In the genomic region with DNA sequence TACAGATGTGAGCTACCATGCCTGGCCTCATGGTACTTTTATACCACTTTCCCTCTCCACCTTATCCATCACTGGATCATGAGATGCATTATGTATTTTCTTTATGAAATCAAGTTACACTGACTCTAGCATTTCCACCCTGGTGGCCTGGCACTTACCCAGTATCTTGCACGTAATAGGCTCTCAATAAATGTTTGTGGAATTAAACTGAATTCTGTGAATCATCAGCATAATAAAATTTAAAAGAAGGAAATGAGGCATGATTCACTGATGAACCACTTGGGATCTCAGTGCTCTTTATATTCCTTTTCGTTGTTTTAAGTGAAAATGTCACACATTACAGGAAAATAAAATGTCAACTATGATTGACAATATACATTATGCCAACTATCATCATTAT, we compare ENCODE assay signal across 14 cellular contexts. TPM values are rescaled to one million over a fixed set of nuclear protein-coding genes. Genes with fewer than 3 reads are reported as not detected.
DNase-seq lines count a peak whose midpoint lies in the region; ATAC-seq, FAIRE-seq and TF ChIP-seq lines count a peak whose summit lies in the region.
"Had no signal": no experiment of that assay in that cellular context is flagged by ENCODE, and none has a peak within 500 bp of the region (broad histone marks: within the 10 kb centered on the region; RNA-seq: fewer than 3 reads in every experiment).

No MANE protein-coding gene starts in this region.

- CTCF ChIA-PET in A549 (lab: Yijun Ruan, JAX), result interaction anchor here (1.0 to 13.0 kb wide), 3 partner anchors 15 to 37 kb away, joined by 3 to 188 read pairs (median 59); partner anchors contain the start of gene ADM

- peak overlapping the region; percentile 23 for H3K4me2 ChIP-seq in A549

- H3K9me3 ChIP-seq in A549 (0 out of 3 replicates have a peak, but pooled peaks cover 2% of the 10 kb centered on the region), mucosa of descending colon (no peaks in the 10 kb centered on the region)
- H3K9me3 ChIP-seq: suprapubic skin had no signal

- TF ChIP-seq EP300 in A549 (IDR thresholded peaks at IDR 0.05), result no peak

- 23% methylated on average over 2 of the region's 2 CpGs for WGBS in A549 (ENCODE audit: missing lambda C conversion rate)

- H3K36me3 ChIP-seq in mucosa of descending colon (ENCODE audit: low read depth), result no peaks in the 10 kb centered on the region
- H3K36me3 ChIP-seq: suprapubic skin had no signal

- peak overlapping the region; percentile 43 to 68; a peak in 5 of 6 replicates for H3K27ac ChIP-seq in A549

- peaks cover 51% of the 10 kb centered on the region for H3K4me1 ChIP-seq in A549
- peaks cover 20% of the 10 kb centered on the region for H3K4me1 ChIP-seq in mucosa of descending colon (ENCODE audit: low read depth)

- intact Hi-C loops in mucosa of descending colon (cut with DNase I, micrococcal nuclease), result loop anchor here in 1 of 2 donors (10.0 kb wide), 1 partner anchor 575 kb away; no protein-coding TSS in a partner anchor

- POLR2A ChIA-PET in A549 (lab: Yijun Ruan, JAX), result no interaction called here

- TF ChIP-seq CTCF in A549 (IDR thresholded peaks at IDR 0.05) (no peak), fibroblast of villous mesenchyme (IDR thresholded peaks at IDR 0.05; ENCODE audit: insufficient read depth, low read depth, low read length) (no peak), mucosa of descending colon (IDR thresholded peaks at IDR 0.05) (no peak)

- TF ChIP-seq RAD21 in A549 (conservative IDR thresholded peaks at IDR 0.05 in 1 of 2, IDR thresholded peaks at IDR 0.05 in 1 of 2), result no peak

- DNase-seq in A549 (ENCODE audit: low read depth in 1 of 2, low spot score in 1 of 2) (peak in 1 of 2 experiments; percentile 51), HS-5 (ENCODE audit: low read depth) (peak; percentile 86), astrocyte of the hippocampus (ENCODE audit: low read depth, low spot score) (peak; percentile 57), fibroblast of villous mesenchyme (ENCODE audit: low read depth) (peak; percentile 79), mucosa of descending colon (no peak), NCI-H2196 (lab: John Stamatoyannopoulos, UW; ENCODE audit: unreplicated experiment) (no peak)
- DNase-seq: ACHN; activated CD4-positive, alpha-beta T cell treated with anti-CD3 and anti-CD28 coated beads, Interleukin-2, amount 10 ng/mL, durations not matched to agents 24 days and 14 days; activated T-cell treated with anti-CD3 and anti-CD28 coated beads, Interleukin-2, amount 50 U/mL, for 4 hours; DND-41; small intestine had no signal

- no peak for TF ChIP-seq POLR2A in A549 (IDR thresholded peaks at IDR 0.05; ENCODE audit: low read length)

- peak; percentile 7 for FAIRE-seq in A549 (lab: Jason Lieb, UNC)
- FAIRE-seq: small intestine had no signal

- ATAC-seq in A549, result no peak; a peak in 1 of 6 replicates
- no peak for ATAC-seq in GM19467 (IDR thresholded peaks at IDR 0.05; ENCODE audit: unreplicated experiment)
- no peak for ATAC-seq in mucosa of descending colon
- no peak for ATAC-seq in HG02938 (IDR thresholded peaks at IDR 0.05; ENCODE audit: unreplicated experiment)
- ATAC-seq: activated T-cell treated with anti-CD3 and anti-CD28 coated beads, Interleukin-2, amount 50 U/mL, for 4 hours had no signal

- H3K4me3 ChIP-seq in A549, result no peak overlapping the region
- no peak overlapping the region for H3K4me3 ChIP-seq in fibroblast of villous mesenchyme (ENCODE audit: low read depth, low read length)
- no peak overlapping the region for H3K4me3 ChIP-seq in mucosa of descending colon
- H3K4me3 ChIP-seq: suprapubic skin had no signal

TF ChIP-seq in A549, 52 proteins besides CTCF, POLR2A, EP300 and RAD21:
- TF ChIP-seq FOSB (CRISPR knock-in tag; IDR thresholded peaks at IDR 0.05) (no peak), JUNB (IDR thresholded peaks at IDR 0.05) (peak; percentile 63), GATA3 (IDR thresholded peaks at IDR 0.05; ENCODE audit: borderline replicate concordance) (peak; percentile 45; the same call in 1 of the 2 replicates), FOSL2 (IDR thresholded peaks at IDR 0.05) (peak; percentile 19; the same call in 1 of the 2 replicates), FOSL2 (CRISPR knock-in tag; IDR thresholded peaks at IDR 0.05) (no peak)
TF ChIP-seq in A549: peak in this region for 3.

RNA-seq across cellular contexts. Expression of gene ADM, which starts 25.1 kb away (rescaled TPM):
- polyA plus RNA-seq in A549 (2011; rRNA removed) (69.4 and 72.1 TPM in 2 replicates), A549 (2017; fragmentation: RNase III; extraction: RNeasy Plus Mini Kit Qiagen cat#74134 plus additional on column Dnase treatment) (65.8 to 91.3 TPM (median 66.3 TPM) in 3 replicates)
- 212 and 216 TPM in 2 replicates for polyA plus RNA-seq in A549 (2012; cell fraction: cytosol; rRNA removed)
- polyA plus RNA-seq in A549 (2012; cell fraction: nucleus; rRNA removed), result 370 and 459 TPM in 2 replicates
- 75.4 and 88.9 TPM in 2 replicates for polyA minus RNA-seq in A549 (2011; rRNA and poly(A)+ RNA removed)
- total RNA-seq in fibroblast of villous mesenchyme (536 and 925 TPM in 2 replicates), mucosa of descending colon (100 to 1,000 TPM in 1 of 3 donors, 10 to 100 TPM in 2; 49.5 to 124 (median 72.9) TPM)

RNA-seq across cellular contexts. Expression of gene SBF2, which starts 35.9 kb away (rescaled TPM):
- polyA plus RNA-seq in A549 (2011; rRNA removed) (49.6 and 59.0 TPM in 2 replicates), A549 (2017; fragmentation: RNase III; extraction: RNeasy Plus Mini Kit Qiagen cat#74134 plus additional on column Dnase treatment) (11.1 to 12.5 TPM (median 11.9 TPM) in 3 replicates)
- polyA plus RNA-seq in A549 (2012; cell fraction: cytosol; rRNA removed), result 12.9 and 14.6 TPM in 2 replicates
- polyA plus RNA-seq in A549 (2012; cell fraction: nucleus; rRNA removed), result 15.8 and 20.3 TPM in 2 replicates
- 62.9 and 71.0 TPM in 2 replicates for polyA minus RNA-seq in A549 (2011; rRNA and poly(A)+ RNA removed)
- total RNA-seq in fibroblast of villous mesenchyme (35.0 and 41.6 TPM in 2 replicates), mucosa of descending colon (10 to 100 TPM; 35.2 to 60.3 (median 48.2) TPM)

Comparison
In these comparisons a context has a peak if more than half of its experiments do, and no peak if none do; other contexts are left out.
1. DNase-seq: peak in HS-5 (single experiment), astrocyte of the hippocampus (single experiment) and fibroblast of villous mesenchyme (single experiment); none in mucosa of descending colon (0 of 3) and NCI-H2196 (single experiment).